Comparison of ENCODE assay signal across 15 cellular contexts in the genomic region with DNA sequence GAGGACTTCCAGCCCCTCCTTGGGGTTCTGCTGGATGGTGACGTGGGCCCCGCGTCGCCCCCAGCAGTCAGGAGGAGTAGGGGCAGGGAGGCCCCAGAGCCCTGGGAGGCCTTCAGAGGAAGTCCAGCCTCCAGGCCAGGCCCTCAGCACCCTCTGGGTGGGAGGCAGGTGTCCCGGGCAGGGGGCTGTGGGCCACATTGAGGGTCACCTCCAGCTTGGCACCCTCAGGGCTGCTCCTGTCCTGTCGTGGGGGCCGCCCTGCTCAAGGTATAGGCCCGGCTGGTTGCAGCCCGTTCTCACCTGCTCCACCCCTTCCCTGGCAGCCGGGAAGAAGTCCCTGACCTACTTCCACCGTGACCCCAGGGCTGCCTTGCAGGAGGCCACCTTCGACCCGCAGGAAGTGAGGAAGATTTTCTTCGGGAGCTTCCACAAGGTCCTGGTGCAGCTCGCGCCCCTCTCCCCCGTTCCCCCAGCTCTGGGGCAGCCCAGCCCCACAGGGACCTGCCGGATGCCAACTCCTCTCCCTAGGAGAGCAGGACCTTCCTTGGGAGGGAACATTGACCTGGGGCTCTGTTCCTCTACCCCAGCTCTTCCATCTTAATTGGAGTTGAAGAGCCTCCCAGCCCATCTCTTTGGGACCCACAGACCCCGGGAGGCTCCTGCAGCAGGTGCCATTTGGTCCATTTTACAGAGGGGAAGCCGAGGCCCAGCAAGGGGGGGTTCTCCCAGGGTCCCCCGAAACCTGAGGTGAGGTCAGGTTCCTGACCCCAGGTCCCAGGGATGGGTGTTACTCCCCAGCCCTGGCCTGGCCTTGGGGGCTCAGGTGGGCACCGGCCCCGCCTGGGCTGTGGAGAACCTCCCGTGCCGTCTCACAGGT. TPM values are rescaled to one million over a fixed set of nuclear protein-coding genes. Genes with fewer than 3 reads are reported as not detected.
"Had no signal": no experiment of that assay in that cellular context is flagged by ENCODE, and none has a peak within 500 bp of the region (broad histone marks: within the 10 kb centered on the region; RNA-seq: fewer than 3 reads in every experiment).

No MANE protein-coding gene starts in this region.

- H3K9me3 Mint-ChIP-seq: brain, nephron progenitor cell had no signal

- H3K27ac ChIP-seq: stomach, vagina had no signal

- H3K9me3 ChIP-seq: stomach, vagina had no signal

- H3K4me1 ChIP-seq: stomach had no signal

- DNase-seq: activated CD4-positive, alpha-beta T cell treated with anti-CD3 and anti-CD28 coated beads for 4 hours; activated CD8-positive, alpha-beta T cell treated with anti-CD3 and anti-CD28 coated beads, Interleukin-2, amount 10 ng/mL, durations not matched to agents 7 days and 5 days; mesenchymal stem cell; nephron progenitor cell; retina; small intestine; stomach; T-helper 9 cell had no signal

- H3K4me3 Mint-ChIP-seq: activated CD8-positive, alpha-beta T cell treated with anti-CD3 and anti-CD28 coated beads, Interleukin-2, amount 10 ng/mL, durations not matched to agents 7 days and 5 days; brain; nephron progenitor cell had no signal

- H3K27ac Mint-ChIP-seq: activated CD8-positive, alpha-beta T cell treated with anti-CD3 and anti-CD28 coated beads, Interleukin-2, amount 10 ng/mL, durations not matched to agents 7 days and 5 days; brain; nephron progenitor cell had no signal

- H3K36me3 Mint-ChIP-seq: brain had no signal

- H3K4me3 ChIP-seq: dorsolateral prefrontal cortex, stomach, vagina had no signal

- ATAC-seq: activated CD8-positive, alpha-beta T cell treated with anti-CD3 and anti-CD28 coated beads, Interleukin-2, amount 10 ng/mL, durations not matched to agents 7 days and 5 days; esophagus mucosa; left lobe of liver had no signal

- H3K36me3 ChIP-seq: stomach, vagina had no signal

- H3K27me3 ChIP-seq: vagina had no signal

RNA-seq across cellular contexts. Expression of a gene that starts 26.4 kb away (rescaled TPM):
- total RNA-seq: activated CD8-positive, alpha-beta T cell treated with anti-CD3 and anti-CD28 coated beads, Interleukin-2, amount 10 ng/mL, durations not matched to agents 7 days and 5 days; esophagus mucosa; left lobe of liver; osteocyte; SK-MEL-5; vagina had no signal

RNA-seq across cellular contexts. Expression of a gene that starts 41.7 kb away (rescaled TPM):
- total RNA-seq: activated CD8-positive, alpha-beta T cell treated with anti-CD3 and anti-CD28 coated beads, Interleukin-2, amount 10 ng/mL, durations not matched to agents 7 days and 5 days; esophagus mucosa; osteocyte; SK-MEL-5 had no signal
